Comparison of ENCODE assay signal across 8 cellular contexts in the genomic region with DNA sequence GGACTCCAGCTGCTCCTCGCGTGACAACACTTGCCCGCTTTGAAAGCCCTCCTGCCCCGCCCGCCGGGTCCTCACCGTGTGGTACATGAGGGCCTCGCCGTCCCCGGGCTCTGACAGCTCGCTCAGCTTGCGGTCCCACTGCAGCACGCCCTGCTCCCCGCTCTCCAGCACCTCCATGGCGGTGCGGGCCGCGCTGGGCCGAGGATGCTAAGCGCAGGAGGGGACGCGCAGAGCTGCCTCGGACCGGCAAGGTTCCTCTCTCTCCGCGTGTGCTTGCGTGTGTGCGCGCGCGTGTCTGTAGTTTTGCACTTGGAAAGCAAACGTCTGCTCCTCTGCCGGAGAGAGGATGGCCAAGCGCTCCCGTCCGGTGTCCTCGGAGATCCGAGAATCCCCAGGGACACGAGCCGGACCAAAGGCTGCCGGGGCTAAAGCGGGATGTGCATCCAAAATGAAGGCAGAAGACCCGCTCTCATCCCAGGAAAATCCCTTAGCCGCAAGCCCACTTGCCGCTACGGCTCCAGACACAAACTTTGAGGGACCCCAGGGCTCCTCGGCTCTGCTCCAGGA. TPM values are rescaled to one million over a fixed set of nuclear protein-coding genes. Genes with fewer than 3 reads are reported as not detected.
A peak's percentile ranks its signal among the peaks of the same experiment; 100 is the strongest.
DNase-seq lines count a peak whose midpoint lies in the region; ATAC-seq and TF ChIP-seq lines count a peak whose summit lies in the region.

A gene with protein sequence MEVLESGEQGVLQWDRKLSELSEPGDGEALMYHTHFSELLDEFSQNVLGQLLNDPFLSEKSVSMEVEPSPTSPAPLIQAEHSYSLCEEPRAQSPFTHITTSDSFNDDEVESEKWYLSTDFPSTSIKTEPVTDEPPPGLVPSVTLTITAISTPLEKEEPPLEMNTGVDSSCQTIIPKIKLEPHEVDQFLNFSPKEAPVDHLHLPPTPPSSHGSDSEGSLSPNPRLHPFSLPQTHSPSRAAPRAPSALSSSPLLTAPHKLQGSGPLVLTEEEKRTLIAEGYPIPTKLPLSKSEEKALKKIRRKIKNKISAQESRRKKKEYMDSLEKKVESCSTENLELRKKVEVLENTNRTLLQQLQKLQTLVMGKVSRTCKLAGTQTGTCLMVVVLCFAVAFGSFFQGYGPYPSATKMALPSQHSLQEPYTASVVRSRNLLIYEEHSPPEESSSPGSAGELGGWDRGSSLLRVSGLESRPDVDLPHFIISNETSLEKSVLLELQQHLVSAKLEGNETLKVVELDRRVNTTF (minus strand): TSS at position 558 of the 567 bp plus-strand sequence. CDS start 381 bp downstream, at position 177.

- H3K9me3 ChIP-seq in adipocyte (ENCODE audit: control insufficient read depth, low read length) (no peaks in the 10 kb centered on the region), right cardiac atrium (ENCODE audit: control insufficient read depth, low read length) (no peaks in the 10 kb centered on the region)

- H3K4me3 ChIP-seq in adipocyte (ENCODE audit: low read length) = peak within 1 kb of the TSS; percentile 97
- H3K4me3 ChIP-seq in right cardiac atrium (ENCODE audit: low read length) = peak within 1 kb of the TSS; percentile 64
- H3K4me3 ChIP-seq in retinal pigment epithelial cell (ENCODE audit: low read length) = peak within 1 kb of the TSS; percentile 99

- H3K9me3 Mint-ChIP-seq in CD14-positive monocyte = no peaks in the 10 kb centered on the region

- ATAC-seq in GM19452 (IDR thresholded peaks at IDR 0.05; ENCODE audit: unreplicated experiment) (peak; percentile 34), right cardiac atrium (peak; percentile 66 to 73)

- DNase-seq in CD14-positive monocyte (ENCODE audit: low spot score) (no peak), HPDE6-E6E7 (ENCODE audit: extremely low spot score) (peak; percentile 32), SW480 (ENCODE audit: low spot score) (peak; percentile 78), adipocyte (ENCODE audit: low read depth) (peak; percentile 87), right cardiac atrium (peak in 2 of 3 donors; percentile 85 to 86), retinal pigment epithelial cell (ENCODE audit: low read depth) (no peak), foreskin melanocyte (no peak)

- TF ChIP-seq CTCF in CD14-positive monocyte (IDR thresholded peaks at IDR 0.05) (no peak), retinal pigment epithelial cell (conservative IDR thresholded peaks at IDR 0.05; ENCODE audit: low read depth, low read length) (no peak)

- peaks cover 46% of the 10 kb centered on the region for H3K4me1 Mint-ChIP-seq in CD14-positive monocyte

- peak within 1 kb of the TSS; percentile 97 for H3K4me3 Mint-ChIP-seq in CD14-positive monocyte

- H3K9ac ChIP-seq in adipocyte (ENCODE audit: low read length) = peak within 1 kb of the TSS; percentile 96

- H3K27ac Mint-ChIP-seq in CD14-positive monocyte = peak within 1 kb of the TSS; percentile 92 to 96 (median 96)

- peaks cover 29% of the 10 kb centered on the region for H3K4me1 ChIP-seq in adipocyte (ENCODE audit: control insufficient read depth, insufficient read depth, low read length)
- peaks cover 8% of the 10 kb centered on the region for H3K4me1 ChIP-seq in right cardiac atrium (ENCODE audit: control insufficient read depth, insufficient read depth, low read length)

- no peaks in the 10 kb centered on the region for H3K27me3 ChIP-seq in adipocyte (replicated peaks; ENCODE audit: control insufficient read depth, insufficient read depth, low read length)
- no peaks in the 10 kb centered on the region for H3K27me3 ChIP-seq in right cardiac atrium (ENCODE audit: control insufficient read depth, insufficient read depth)

- peak within 1 kb of the TSS; percentile 90 for H3K27ac ChIP-seq in right cardiac atrium (ENCODE audit: low read length)

- peaks cover 6 to 9% of the 10 kb centered on the region in 2 donors for H3K36me3 Mint-ChIP-seq in CD14-positive monocyte

- no peaks in the 10 kb centered on the region for H3K27me3 Mint-ChIP-seq in CD14-positive monocyte (ENCODE audit: low read depth in 3 of 3)

- intact Hi-C loops in CD14-positive monocyte (cut with micrococcal nuclease) (loop anchor here in 1 of 2 donors (10.0 kb wide), 2 partner anchors 57 to 463 kb away; a partner anchor contains a TSS), right cardiac atrium (cut with DNase I) (loop anchor here in 1 of 4 donors (10.0 kb wide), 1 partner anchor 347 kb away; no protein-coding TSS in a partner anchor)

- WGBS in right cardiac atrium = under 1% methylated on average over 47 of the region's 47 CpGs

- no peaks in the 10 kb centered on the region for H3K36me3 ChIP-seq in adipocyte (ENCODE audit: control insufficient read depth, insufficient read depth, low read length, severe bottlenecking)

RNA-seq across cellular contexts. Expression of the gene that starts here (rescaled TPM):
- polyA plus RNA-seq in CD14-positive monocyte (10 to 100 TPM in 1 of 2 donors, 1 to 10 TPM in 1; 6.9 to 11.9 TPM), right cardiac atrium (10.7 TPM)
- 10 to 100 TPM; 37.0 to 75.1 (median 39.8) TPM for total RNA-seq in right cardiac atrium

Comparison
In these comparisons a context has a peak if more than half of its experiments do, and no peak if none do; other contexts are left out.
1. DNase-seq: peak in HPDE6-E6E7 (single experiment), SW480 (single experiment), adipocyte (single experiment) and right cardiac atrium (2 of 3); none in CD14-positive monocyte (single experiment), retinal pigment epithelial cell (single experiment) and foreskin melanocyte (single experiment).
2. Peak in every context shown above with its lines, with median percentiles within 50 percentile points of each other: H3K4me3 ChIP-seq.